In the genomic region with DNA sequence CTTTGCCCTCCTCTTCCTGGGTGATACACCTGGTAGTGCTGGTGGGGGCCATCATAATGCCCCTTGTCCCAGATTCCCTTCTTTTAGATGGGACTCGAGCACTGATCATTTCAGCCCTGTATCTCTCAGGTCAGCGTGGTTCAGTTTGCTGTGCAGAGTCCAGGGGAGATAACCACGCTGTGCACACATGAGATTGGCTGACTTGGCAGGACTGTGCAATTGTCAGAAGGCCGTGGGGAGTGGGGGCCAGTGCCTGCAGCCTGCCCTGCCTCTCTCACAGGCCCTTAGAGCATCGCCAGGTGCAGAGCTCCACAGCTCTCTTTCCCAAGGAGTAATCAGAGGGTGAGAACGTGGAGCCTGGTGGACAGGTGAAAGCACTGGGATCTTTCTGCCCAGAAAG, we compare ENCODE assay signal across 1 cellular context.
TF ChIP-seq lines count a peak whose summit lies in the region.

No MANE protein-coding gene starts in this region.

TF ChIP-seq in K562, 482 proteins besides CTCF, POLR2A, EP300 and RAD21:
- TF ChIP-seq BCOR (IDR thresholded peaks at IDR 0.05), result 0 out of 2 replicates have a peak, but pooled peaks have one; percentile 16
- TF ChIP-seq ZFP36 (IDR thresholded peaks at IDR 0.05; ENCODE audit: low read depth, low read length, partially characterized antibody), result peak; percentile 72
- TF ChIP-seq TAL1 (IDR thresholded peaks at IDR 0.05), result peak; percentile 39; the same call in 1 of the 2 replicates
- peak in 1 of 2 experiments; percentile 12; a peak in 1 of 4 replicates for TF ChIP-seq KDM1A (IDR thresholded peaks at IDR 0.05)
- 0 out of 2 replicates have a peak, but pooled peaks have one; percentile 34 for TF ChIP-seq C11orf30 (IDR thresholded peaks at IDR 0.05; ENCODE audit: low read depth)
- 0 out of 2 replicates have a peak, but pooled peaks have one; percentile 3 for TF ChIP-seq MAFK (IDR thresholded peaks at IDR 0.05; ENCODE audit: low read length)
- TF ChIP-seq TCF3 (CRISPR knock-in tag; IDR thresholded peaks at IDR 0.05), result peak; percentile 34; the same call in 1 of the 2 replicates
- peak; percentile 34; the same call in 1 of the 2 replicates for TF ChIP-seq NCOR1 (IDR thresholded peaks at IDR 0.05)
- TF ChIP-seq ZNF316 (IDR thresholded peaks at IDR 0.05), result peak; percentile 65
- peak; percentile 73 for TF ChIP-seq CBFA2T2 (conservative IDR thresholded peaks at IDR 0.05)
- peak; percentile 31; the same call in 1 of the 2 replicates for TF ChIP-seq TEAD4 (IDR thresholded peaks at IDR 0.05; ENCODE audit: low read length)
- no peak for TF ChIP-seq TEAD4 (CRISPR knock-in tag; IDR thresholded peaks at IDR 0.05; ENCODE audit: borderline replicate concordance)
- TF ChIP-seq CBFA2T3 (IDR thresholded peaks at IDR 0.05), result peak; percentile 80
- TF ChIP-seq, protein P1, sequence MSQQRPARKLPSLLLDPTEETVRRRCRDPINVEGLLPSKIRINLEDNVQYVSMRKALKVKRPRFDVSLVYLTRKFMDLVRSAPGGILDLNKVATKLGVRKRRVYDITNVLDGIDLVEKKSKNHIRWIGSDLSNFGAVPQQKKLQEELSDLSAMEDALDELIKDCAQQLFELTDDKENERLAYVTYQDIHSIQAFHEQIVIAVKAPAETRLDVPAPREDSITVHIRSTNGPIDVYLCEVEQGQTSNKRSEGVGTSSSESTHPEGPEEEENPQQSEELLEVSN (IDR thresholded peaks at IDR 0.05; ENCODE audit: borderline replicate concordance in 1 of 2, extremely low read depth in 1 of 2, insufficient read depth in 1 of 2, insufficient read length in 1 of 2, low read depth in 1 of 2, low read length in 1 of 2, poor library complexity in 1 of 2, severe bottlenecking in 1 of 2), result no peak
- TF ChIP-seq, protein P2, sequence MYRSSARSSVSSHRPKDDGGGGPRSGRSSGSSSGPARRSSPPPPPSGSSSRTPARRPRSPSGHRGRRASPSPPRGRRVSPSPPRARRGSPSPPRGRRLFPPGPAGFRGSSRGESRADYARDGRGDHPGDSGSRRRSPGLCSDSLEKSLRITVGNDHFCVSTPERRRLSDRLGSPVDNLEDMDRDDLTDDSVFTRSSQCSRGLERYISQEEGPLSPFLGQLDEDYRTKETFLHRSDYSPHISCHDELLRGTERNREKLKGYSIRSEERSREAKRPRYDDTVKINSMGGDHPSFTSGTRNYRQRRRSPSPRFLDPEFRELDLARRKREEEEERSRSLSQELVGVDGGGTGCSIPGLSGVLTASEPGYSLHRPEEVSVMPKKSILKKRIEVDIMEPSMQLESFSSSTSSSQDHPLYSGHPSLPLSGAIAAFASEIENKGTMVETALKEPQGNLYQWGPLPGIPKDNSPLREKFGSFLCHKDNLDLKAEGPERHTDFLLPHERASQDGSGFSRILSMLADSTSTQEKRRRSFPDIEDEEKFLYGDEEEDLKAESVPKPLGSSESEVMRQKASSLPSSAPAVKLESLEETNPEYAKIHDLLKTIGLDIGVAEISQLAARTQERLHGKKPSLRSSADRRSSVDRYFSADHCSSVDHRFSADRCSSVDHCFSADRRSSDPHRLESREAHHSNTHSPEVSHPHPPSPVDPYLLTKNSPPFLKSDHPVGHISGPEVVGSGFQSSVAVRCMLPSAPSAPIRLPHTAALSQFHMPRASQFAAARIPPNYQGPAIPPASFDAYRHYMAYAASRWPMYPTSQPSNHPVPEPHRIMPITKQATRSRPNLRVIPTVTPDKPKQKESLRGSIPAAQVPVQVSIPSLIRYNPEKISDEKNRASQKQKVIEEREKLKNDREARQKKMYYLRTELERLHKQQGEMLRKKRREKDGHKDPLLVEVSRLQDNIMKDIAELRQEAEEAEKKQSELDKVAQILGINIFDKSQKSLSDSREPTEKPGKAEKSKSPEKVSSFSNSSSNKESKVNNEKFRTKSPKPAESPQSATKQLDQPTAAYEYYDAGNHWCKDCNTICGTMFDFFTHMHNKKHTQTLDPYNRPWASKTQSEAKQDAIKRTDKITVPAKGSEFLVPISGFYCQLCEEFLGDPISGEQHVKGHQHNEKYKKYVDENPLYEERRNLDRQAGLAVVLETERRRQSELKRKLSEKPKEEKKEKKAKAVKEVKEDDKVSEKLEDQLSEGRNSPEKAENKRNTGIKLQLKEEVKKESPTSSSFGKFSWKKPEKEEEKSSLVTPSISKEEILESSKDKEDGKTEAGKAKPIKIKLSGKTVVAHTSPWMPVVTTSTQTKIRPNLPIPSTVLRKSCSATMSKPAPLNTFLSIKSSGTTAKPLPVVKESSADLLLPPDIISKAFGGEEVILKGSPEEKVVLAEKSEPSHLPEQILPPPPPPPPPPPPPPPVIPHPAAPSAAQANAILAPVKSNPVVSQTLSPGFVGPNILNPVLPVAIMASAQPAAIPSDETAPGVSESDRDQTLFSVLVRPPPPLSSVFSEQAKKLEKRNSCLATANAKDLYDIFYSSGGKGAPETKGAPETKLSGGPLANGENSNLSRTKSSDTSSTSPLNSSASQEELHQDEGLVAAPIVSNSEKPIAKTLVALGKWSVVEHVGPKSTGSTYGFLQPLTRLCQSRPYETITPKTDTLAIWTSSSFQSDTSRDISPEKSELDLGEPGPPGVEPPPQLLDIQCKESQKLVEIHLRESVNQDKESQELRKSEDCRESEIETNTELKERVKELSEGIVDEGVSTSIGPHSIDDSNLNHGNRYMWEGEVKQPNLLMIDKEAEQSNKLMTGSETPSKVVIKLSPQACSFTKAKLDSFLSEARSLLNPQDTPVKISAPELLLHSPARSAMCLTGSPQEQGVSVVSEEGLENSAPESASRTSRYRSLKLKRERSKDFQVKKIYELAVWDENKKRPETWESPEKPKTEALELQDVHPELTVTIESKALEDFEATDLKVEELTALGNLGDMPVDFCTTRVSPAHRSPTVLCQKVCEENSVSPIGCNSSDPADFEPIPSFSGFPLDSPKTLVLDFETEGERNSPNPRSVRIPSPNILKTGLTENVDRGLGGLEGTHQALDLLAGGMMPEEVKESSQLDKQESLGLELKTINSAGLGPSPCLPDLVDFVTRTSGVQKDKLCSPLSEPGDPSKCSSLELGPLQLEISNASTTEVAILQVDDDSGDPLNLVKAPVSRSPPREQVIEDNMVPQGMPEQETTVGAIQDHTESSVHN (IDR thresholded peaks at IDR 0.05; ENCODE audit: borderline replicate concordance in 1 of 2, low read depth in 1 of 2), result no peak
- TF ChIP-seq TOE1 (IDR thresholded peaks at IDR 0.05; ENCODE audit: borderline replicate concordance), result no peak
- TF ChIP-seq TOE1 (CRISPR knock-in tag; IDR thresholded peaks at IDR 0.05; ENCODE audit: borderline replicate concordance, low read depth), result no peak
